Comparison of ENCODE assay signal across 1 cellular context in the genomic region with DNA sequence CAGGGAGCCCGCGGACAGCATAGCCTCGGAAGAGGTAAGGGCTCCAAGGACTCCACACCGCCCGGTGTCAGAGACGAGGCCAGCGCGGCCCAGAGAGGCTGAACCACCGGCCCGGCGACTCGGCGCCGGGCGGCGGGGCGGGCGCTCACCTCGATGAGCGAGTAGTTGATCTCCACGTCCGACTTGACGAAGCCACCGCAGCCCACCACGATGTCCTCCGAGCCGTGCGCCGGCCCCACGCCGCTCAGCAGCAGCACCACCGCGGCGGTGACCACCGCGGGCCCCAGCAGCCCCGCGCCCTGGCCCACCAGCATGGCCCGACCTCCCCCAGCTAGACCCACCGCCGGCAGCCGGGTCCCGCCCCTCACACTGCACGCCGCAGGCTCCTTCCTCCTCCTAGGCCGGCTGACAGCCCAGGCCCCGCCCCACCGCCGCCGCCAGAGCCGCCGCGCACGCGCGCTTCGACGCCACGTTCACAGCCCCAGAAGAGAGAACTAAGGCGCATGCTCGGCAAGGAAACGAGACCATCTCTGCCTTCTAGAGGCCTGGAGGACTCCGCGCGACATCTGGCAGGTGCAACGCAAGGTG.
TF ChIP-seq lines count a peak whose summit lies in the region.

A gene with protein sequence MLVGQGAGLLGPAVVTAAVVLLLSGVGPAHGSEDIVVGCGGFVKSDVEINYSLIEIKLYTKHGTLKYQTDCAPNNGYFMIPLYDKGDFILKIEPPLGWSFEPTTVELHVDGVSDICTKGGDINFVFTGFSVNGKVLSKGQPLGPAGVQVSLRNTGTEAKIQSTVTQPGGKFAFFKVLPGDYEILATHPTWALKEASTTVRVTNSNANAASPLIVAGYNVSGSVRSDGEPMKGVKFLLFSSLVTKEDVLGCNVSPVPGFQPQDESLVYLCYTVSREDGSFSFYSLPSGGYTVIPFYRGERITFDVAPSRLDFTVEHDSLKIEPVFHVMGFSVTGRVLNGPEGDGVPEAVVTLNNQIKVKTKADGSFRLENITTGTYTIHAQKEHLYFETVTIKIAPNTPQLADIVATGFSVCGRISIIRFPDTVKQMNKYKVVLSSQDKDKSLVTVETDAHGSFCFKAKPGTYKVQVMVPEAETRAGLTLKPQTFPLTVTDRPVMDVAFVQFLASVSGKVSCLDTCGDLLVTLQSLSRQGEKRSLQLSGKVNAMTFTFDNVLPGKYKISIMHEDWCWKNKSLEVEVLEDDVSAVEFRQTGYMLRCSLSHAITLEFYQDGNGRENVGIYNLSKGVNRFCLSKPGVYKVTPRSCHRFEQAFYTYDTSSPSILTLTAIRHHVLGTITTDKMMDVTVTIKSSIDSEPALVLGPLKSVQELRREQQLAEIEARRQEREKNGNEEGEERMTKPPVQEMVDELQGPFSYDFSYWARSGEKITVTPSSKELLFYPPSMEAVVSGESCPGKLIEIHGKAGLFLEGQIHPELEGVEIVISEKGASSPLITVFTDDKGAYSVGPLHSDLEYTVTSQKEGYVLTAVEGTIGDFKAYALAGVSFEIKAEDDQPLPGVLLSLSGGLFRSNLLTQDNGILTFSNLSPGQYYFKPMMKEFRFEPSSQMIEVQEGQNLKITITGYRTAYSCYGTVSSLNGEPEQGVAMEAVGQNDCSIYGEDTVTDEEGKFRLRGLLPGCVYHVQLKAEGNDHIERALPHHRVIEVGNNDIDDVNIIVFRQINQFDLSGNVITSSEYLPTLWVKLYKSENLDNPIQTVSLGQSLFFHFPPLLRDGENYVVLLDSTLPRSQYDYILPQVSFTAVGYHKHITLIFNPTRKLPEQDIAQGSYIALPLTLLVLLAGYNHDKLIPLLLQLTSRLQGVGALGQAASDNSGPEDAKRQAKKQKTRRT (minus strand): TSS at position 371 of the 588 bp plus-strand sequence. CDS start 57 bp downstream, at position 314.

TF ChIP-seq in GM12878, 131 proteins besides CTCF, POLR2A, EP300 and RAD21:
- peak in 1 of 2 experiments; percentile 34; a peak in 1 of 4 replicates for TF ChIP-seq BHLHE40 (IDR thresholded peaks at IDR 0.05; ENCODE audit: borderline replicate concordance in 1 of 2, low read depth in 2 of 2, low read length in 1 of 2)
